ENCODE assay signal across 12 cellular contexts in the genomic region with DNA sequence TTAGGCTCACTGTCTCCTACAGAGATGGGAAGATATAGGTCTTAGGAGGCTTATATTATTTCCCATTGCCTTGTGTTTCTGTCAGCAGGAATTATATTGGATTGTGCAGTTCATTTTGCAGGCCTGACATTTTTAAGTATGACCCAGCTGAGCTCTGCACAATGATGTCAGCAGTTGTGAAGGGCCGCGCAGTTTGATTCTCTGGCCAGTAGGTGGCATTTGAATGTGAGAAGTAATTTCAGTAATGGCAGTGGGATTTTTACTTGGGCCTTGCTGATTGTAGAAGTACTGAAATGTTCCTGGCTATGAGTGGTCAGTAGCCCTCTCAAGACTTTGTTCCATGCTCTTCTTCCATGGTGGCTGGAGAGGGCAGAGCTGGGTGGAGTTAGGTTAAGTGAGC.
DNase-seq lines count a peak whose midpoint lies in the region; ATAC-seq, FAIRE-seq and TF ChIP-seq lines count a peak whose summit lies in the region.
"Had no signal": no experiment of that assay in that cellular context is flagged by ENCODE, and none has a peak within 500 bp of the region (broad histone marks: within the 10 kb centered on the region; RNA-seq: fewer than 3 reads in every experiment).

No MANE protein-coding gene starts in this region.

- CTCF ChIA-PET in H1 (lab: Charles Lee; ENCODE audit: partially characterized antibody) = interaction anchor here (0.5 to 0.7 kb wide), 2 partner anchors 19 to 36 kb away, joined by 3 to 4 read pairs; no protein-coding TSS in a partner anchor

- no peaks in the 10 kb centered on the region for H3K9me2 ChIP-seq in OCI-LY1 (ENCODE audit: low read depth, low read length)

- no peaks in the 10 kb centered on the region for H4K20me1 ChIP-seq in OCI-LY1 (ENCODE audit: insufficient read depth, low read length)
- no peaks in the 10 kb centered on the region for H4K20me1 ChIP-seq in H1 (replicated peaks in 1 of 2; ENCODE audit: control insufficient read depth in 1 of 2, insufficient read depth in 2 of 2, low read length in 2 of 2)

- H3K27ac ChIP-seq in OCI-LY1 (ENCODE audit: low read depth, low read length, poor library complexity, severe bottlenecking) (no peak overlapping the region), H1 (ENCODE audit: low read depth, low read length) (no peak overlapping the region)
- H3K27ac ChIP-seq: neutrophil, suprapubic skin had no signal

- no peaks in the 10 kb centered on the region for H3K9me3 ChIP-seq in BE2C
- H3K9me3 ChIP-seq in OCI-LY1 (ENCODE audit: low read length) = no peaks in the 10 kb centered on the region
- H3K9me3 ChIP-seq in H1 (ENCODE audit: insufficient read depth in 2 of 2, low read depth in 1 of 2, low read length in 1 of 2) = peaks cover 6 to 7% of the 10 kb centered on the region in 2 experiments; a peak in 1 of 4 replicates
- H3K9me3 ChIP-seq: neutrophil, suprapubic skin had no signal

- POLR2A ChIA-PET in H1 (lab: Charles Lee; ENCODE audit: partially characterized antibody) = no interaction called here

- H3K9ac ChIP-seq in OCI-LY1 (ENCODE audit: low read length) (no peak overlapping the region), H1 (replicated peaks in 1 of 4; ENCODE audit: extremely low read depth in 1 of 4, low read depth in 3 of 4, low read length in 3 of 4) (no peak overlapping the region)

- no peak overlapping the region for H4K8ac ChIP-seq in H1 (ENCODE audit: extremely low read depth, insufficient read depth, low read length)

- H2AFZ ChIP-seq in OCI-LY1 (ENCODE audit: low read length) = no peak overlapping the region
- H2AFZ ChIP-seq in H1 (ENCODE audit: low read length) = no peak overlapping the region

- H4K5ac ChIP-seq in H1 (ENCODE audit: insufficient read length, low read depth, low read length) = no peak overlapping the region

- H3K56ac ChIP-seq in H1 (replicated peaks; ENCODE audit: insufficient read length, low read depth, low read length) = no peak overlapping the region

- H3K4me2 ChIP-seq in OCI-LY1 (ENCODE audit: low read length) (no peak overlapping the region), H1 (ENCODE audit: insufficient read depth in 1 of 2, low read depth in 2 of 2, low read length in 2 of 2) (no peak overlapping the region)

- H3K4me3 ChIP-seq in BE2C (ENCODE audit: low read depth, low read length) = no peak overlapping the region
- no peak overlapping the region for H3K4me3 ChIP-seq in GM12865 (ENCODE audit: low read depth, low read length)
- no peak overlapping the region for H3K4me3 ChIP-seq in OCI-LY1 (ENCODE audit: low read depth, low read length, poor library complexity, severe bottlenecking)
- H3K4me3 ChIP-seq in H1 (ENCODE audit: extremely low read depth in 1 of 4, insufficient read depth in 2 of 4, low read depth in 3 of 4, low read length in 4 of 4) = no peak overlapping the region
- H3K4me3 ChIP-seq: lung, suprapubic skin had no signal

- no peak overlapping the region for H3K4ac ChIP-seq in H1 (replicated peaks; ENCODE audit: insufficient read length, low read depth, low read length)

- H3K14ac ChIP-seq in H1 (ENCODE audit: insufficient read length) = no peak overlapping the region

- H2BK120ac ChIP-seq in H1 (replicated peaks; ENCODE audit: low read depth, low read length) = no peak overlapping the region

- no peak overlapping the region for H2BK20ac ChIP-seq in H1 (ENCODE audit: low read length)

- H2BK15ac ChIP-seq in H1 (ENCODE audit: low read length) = no peak overlapping the region

- H3K79me2 ChIP-seq in OCI-LY1 (ENCODE audit: insufficient read depth, low read length) (no peaks in the 10 kb centered on the region), H1 (ENCODE audit: control insufficient read depth in 1 of 2, insufficient read depth in 2 of 2, low read length in 2 of 2) (no peaks in the 10 kb centered on the region)

- TF ChIP-seq POLR2A in H1 (IDR thresholded peaks at IDR 0.05; ENCODE audit: control extremely low read depth in 1 of 2, low read depth in 2 of 2, low read length in 2 of 2) (no peak), GM12891 (IDR thresholded peaks at IDR 0.05; ENCODE audit: low read depth, low read length) (no peak)

- H2BK5ac ChIP-seq in H1 (ENCODE audit: low read depth, low read length) = no peak overlapping the region

- H3K27me3 ChIP-seq in BE2C (no peaks in the 10 kb centered on the region), OCI-LY1 (ENCODE audit: insufficient read depth, low read length) (no peaks in the 10 kb centered on the region), H1 (replicated peaks in 1 of 4; ENCODE audit: control insufficient read depth in 3 of 4, extremely low read depth in 1 of 4, insufficient read depth in 3 of 4, low read length in 3 of 4) (no peaks in the 10 kb centered on the region)
- H3K27me3 ChIP-seq: neutrophil, suprapubic skin had no signal

- peak; percentile 19 to 34; a peak in 2 of 4 replicates for TF ChIP-seq RAD21 in H1 (IDR thresholded peaks at IDR 0.05 in 1 of 2, conservative IDR thresholded peaks at IDR 0.05 in 1 of 2; ENCODE audit: low read depth in 2 of 2, low read length in 2 of 2)

- DNase-seq in BE2C (no peak), GM12865 (ENCODE audit: low read depth) (peak; percentile 4), H1 (ENCODE audit: low read depth in 1 of 2, low spot score in 2 of 2) (peak in 1 of 2 experiments; percentile 45), GM12891 (ENCODE audit: insufficient read length, low spot score) (no peak), islet precursor cell (no peak)
- no peak for DNase-seq in stimulated activated CD4-positive, alpha-beta T cell treated with anti-CD3 and anti-CD28 coated beads, Interleukin-4, amount 100 ng/mL, for 24 hours
- DNase-seq: NCI-H2029 had no signal

- H3K23me2 ChIP-seq in H1 (ENCODE audit: low read depth, low read length) = no peaks in the 10 kb centered on the region

- no peak overlapping the region for H3K23ac ChIP-seq in H1 (ENCODE audit: insufficient read length)

- H3K36me3 ChIP-seq in BE2C = no peaks in the 10 kb centered on the region
- H3K36me3 ChIP-seq in OCI-LY1 (ENCODE audit: insufficient read depth, low read length) = no peaks in the 10 kb centered on the region
- H3K36me3 ChIP-seq in H1 (ENCODE audit: control insufficient read depth in 2 of 4, insufficient read depth in 4 of 4, low read length in 3 of 4) = no peaks in the 10 kb centered on the region
- H3K36me3 ChIP-seq: neutrophil, suprapubic skin had no signal

- peak; percentile 22; the same call in 1 of the 2 replicates for TF ChIP-seq CTCF in BE2C (IDR thresholded peaks at IDR 0.05; ENCODE audit: low read depth, low read length)
- TF ChIP-seq CTCF in GM12865 (IDR thresholded peaks at IDR 0.05; ENCODE audit: insufficient read depth, low read depth, low read length, missing control alignments) = peak; percentile 21
- peak; percentile 52 for TF ChIP-seq CTCF in OCI-LY1 (IDR thresholded peaks at IDR 0.05; ENCODE audit: low read length)
- TF ChIP-seq CTCF in H1 (IDR thresholded peaks at IDR 0.05; ENCODE audit: control extremely low read depth in 1 of 3, insufficient read depth in 1 of 3, low read depth in 1 of 3, low read length in 3 of 3) = peak in 1 of 3 experiments; percentile 35; a peak in 1 of 4 replicates

- H3K18ac ChIP-seq in H1 (ENCODE audit: extremely low read depth, low read length) = no peak overlapping the region

- no peak overlapping the region for H2BK12ac ChIP-seq in H1 (ENCODE audit: low read depth, low read length)

- no peaks in the 10 kb centered on the region for H3F3A ChIP-seq in OCI-LY1 (ENCODE audit: insufficient read depth, low read length)

- no peak for TF ChIP-seq EP300 in H1 (IDR thresholded peaks at IDR 0.05; ENCODE audit: borderline replicate concordance in 1 of 2, low read depth in 2 of 2, low read length in 2 of 2)

- no peak overlapping the region for H2AK5ac ChIP-seq in H1 (ENCODE audit: low read depth, low read length)

- WGBS in H1 (ENCODE audit: extremely low coverage in 1 of 2, insufficient coverage in 1 of 2, insufficient read length in 1 of 2, insufficient replicate concordance in 2 of 2, low coverage in 1 of 2, low lambda C conversion rate in 2 of 2, missing lambda C conversion rate in 1 of 2), 2 experiments = 77% methylated on average over 2 of the region's 2 CpGs; no CpG with 5 or more reads in 1 of the 2 experiments

- H3K4me1 ChIP-seq in BE2C (no peaks in the 10 kb centered on the region), OCI-LY1 (ENCODE audit: insufficient read depth, low read length, severe bottlenecking) (no peaks in the 10 kb centered on the region), H1 (replicated peaks in 1 of 4; ENCODE audit: control insufficient read depth in 3 of 4, insufficient read depth in 4 of 4, low read length in 3 of 4) (no peaks in the 10 kb centered on the region)
- H3K4me1 ChIP-seq: suprapubic skin had no signal

- FAIRE-seq in H1 (lab: Jason Lieb, UNC) (peak; percentile 74), GM12891 (lab: Jason Lieb, UNC) (no peak)

- no peak for ATAC-seq in GM18907 (IDR thresholded peaks at IDR 0.05; ENCODE audit: unreplicated experiment)

- H3K79me1 ChIP-seq in H1 (ENCODE audit: low read depth, low read length) = no peaks in the 10 kb centered on the region

- H4K91ac ChIP-seq in H1 (replicated peaks; ENCODE audit: insufficient read length, low read length) = no peak overlapping the region

TF ChIP-seq in H1, 55 proteins besides CTCF, POLR2A, EP300 and RAD21 (continues in another document):
- TF ChIP-seq SAP30 (IDR thresholded peaks at IDR 0.05; ENCODE audit: insufficient read depth, insufficient replicate concordance, low read length) (no peak), GABPA (IDR thresholded peaks at IDR 0.05; ENCODE audit: borderline replicate concordance, insufficient read depth, low read length) (no peak), SIX5 (IDR thresholded peaks at IDR 0.05; ENCODE audit: low read depth, low read length) (no peak), EZH2 (IDR thresholded peaks at IDR 0.05; ENCODE audit: low read depth, low read length, severe bottlenecking) (no peak), CHD2 (IDR thresholded peaks at IDR 0.05; ENCODE audit: low read length) (no peak), MAX (IDR thresholded peaks at IDR 0.05) (no peak)

TF ChIP-seq in GM12891, 5 proteins besides CTCF, POLR2A, EP300 and RAD21:
- TF ChIP-seq POLR2AphosphoS5 (IDR thresholded peaks at IDR 0.05; ENCODE audit: low read depth, low read length) = no peak
- no peak for TF ChIP-seq SPI1 (IDR thresholded peaks at IDR 0.05; ENCODE audit: low read depth, low read length)
- no peak for TF ChIP-seq POU2F2 (IDR thresholded peaks at IDR 0.05; ENCODE audit: low read depth, low read length)
- no peak for TF ChIP-seq TAF1 (IDR thresholded peaks at IDR 0.05; ENCODE audit: low read depth, low read length)
